ENCODE assay signal across 23 cellular contexts in genomic region chr11:69262918-69263735, GRCh38. TPM values are rescaled to one million over a fixed set of nuclear protein-coding genes. Genes with fewer than 3 reads are reported as not detected.
DNase-seq lines count a peak whose midpoint lies in the region; ATAC-seq, FAIRE-seq and TF ChIP-seq lines count a peak whose summit lies in the region.
"Had no signal": no experiment of that assay in that cellular context is flagged by ENCODE, and none has a peak within 500 bp of the region (broad histone marks: within the 10 kb centered on the region; RNA-seq: fewer than 3 reads in every experiment).

No MANE protein-coding gene starts in this region.

- no peak for TF ChIP-seq EP300 in K562 (IDR thresholded peaks at IDR 0.05; ENCODE audit: low read length)

- BruUV-seq in K562 (replicated peaks; lab: Mats Ljungman, UMichigan), result no TSS peak

- no peak for TF ChIP-seq POLR2A in K562 (conservative IDR thresholded peaks at IDR 0.05)

- CTCF ChIA-PET in K562 (lab: Yijun Ruan, JAX; ENCODE audit: low intra/inter-chr PET ratio), result no interaction called here

- DNase-seq in cardiac muscle cell (ENCODE audit: low read depth in 1 of 2, low spot score in 1 of 2) (no peak), right cardiac atrium (no peak), K562 (ENCODE audit: extremely low read depth in 1 of 4, low spot score in 3 of 4) (no peak), kidney tubule cell (ENCODE audit: low spot score) (peak; percentile 29), urothelium cell line (ENCODE audit: low spot score) (no peak)
- no peak for DNase-seq in stimulated activated CD4-positive, alpha-beta T cell treated with anti-CD3 and anti-CD28 coated beads, Interleukin-2, amount 100 ng/mL, for 24 hours
- no peak for DNase-seq in stimulated activated CD4-positive, alpha-beta T cell treated with anti-CD3 and anti-CD28 coated beads, Interleukin-4, amount 100 ng/mL, for 4 hours
- DNase-seq: AML-193; CD4-positive, alpha-beta T cell; DMS53; KG1; MG63; NCI-H1105 treated with DMSO at 0.1 percent for 48 hours; NCI-H146; NCI-H1930; NCI-H69; RPMI8226; SHP77 had no signal

- TF ChIP-seq CTCF in cardiac muscle cell (IDR thresholded peaks at IDR 0.05; ENCODE audit: low read depth, low read length), result no peak
- no peak for TF ChIP-seq CTCF in K562 (IDR thresholded peaks at IDR 0.05 in 2 of 3, conservative IDR thresholded peaks at IDR 0.05 in 1 of 3; ENCODE audit: insufficient read depth in 2 of 3, low read depth in 1 of 3, low read length in 3 of 3)

- ATAC-seq in right cardiac atrium (no peak), K562 (no peak)
- ATAC-seq: A549 had no signal

- intact Hi-C loops in right cardiac atrium (cut with DNase I) (no loop called here), K562 (cut with micrococcal nuclease) (no loop called here)

- no peaks in the 10 kb centered on the region for H4K20me1 ChIP-seq in K562 (replicated peaks; ENCODE audit: control insufficient read depth, insufficient read depth, low read length)
- H4K20me1 ChIP-seq: BLaER1 treated with 17β-estradiol and CSF1 and Interleukin-3, amounts not matched to agents 10 nM and 100 nM had no signal

- peak overlapping the region; percentile 66 for H3K27ac ChIP-seq in cardiac muscle cell
- H3K27ac ChIP-seq in right cardiac atrium (ENCODE audit: low read length), result no peak overlapping the region
- H3K27ac ChIP-seq in K562 (ENCODE audit: extremely low read depth, low read depth, low read length), result no peak overlapping the region
- H3K27ac ChIP-seq: A549; BLaER1 treated with 17β-estradiol and CSF1 and Interleukin-3, amounts not matched to agents 10 nM and 100 nM had no signal

- no peak for TF ChIP-seq RAD21 in K562 (CRISPR knock-in tag; conservative IDR thresholded peaks at IDR 0.05 in 1 of 2, IDR thresholded peaks at IDR 0.05 in 1 of 2)

- H3K9me3 ChIP-seq in cardiac muscle cell (ENCODE audit: low read depth) (no peaks in the 10 kb centered on the region), right cardiac atrium (ENCODE audit: control insufficient read depth, low read length) (no peaks in the 10 kb centered on the region), K562 (replicated peaks; ENCODE audit: control insufficient read depth, insufficient read depth, low read depth, low read length) (no peaks in the 10 kb centered on the region)
- H3K9me3 ChIP-seq: A549; BLaER1 treated with 17β-estradiol and CSF1 and Interleukin-3, amounts not matched to agents 10 nM and 100 nM; MG63 had no signal

- H3K4me1 ChIP-seq in cardiac muscle cell (ENCODE audit: low read depth) (peaks cover 10% of the 10 kb centered on the region), right cardiac atrium (ENCODE audit: control insufficient read depth, insufficient read depth, low read length) (peaks cover 9% of the 10 kb centered on the region), K562 (replicated peaks in 1 of 2; ENCODE audit: control insufficient read depth in 2 of 2, insufficient read depth in 2 of 2, low read length in 2 of 2) (peaks cover 0 to 3% of the 10 kb centered on the region in 2 experiments; a peak in 2 of 5 replicates)
- H3K4me1 ChIP-seq: A549 had no signal

- no peak for FAIRE-seq in K562 (lab: Jason Lieb, UNC)
- peak; percentile 5 for FAIRE-seq in urothelium cell line (lab: Jason Lieb, UNC)
- FAIRE-seq: A549, GM18507, H54 had no signal

- no peak overlapping the region for H3K4me2 ChIP-seq in K562 (ENCODE audit: insufficient read depth, low read length)
- H3K4me2 ChIP-seq: A549 had no signal

- no peaks in the 10 kb centered on the region for H3K27me3 ChIP-seq in cardiac muscle cell
- H3K27me3 ChIP-seq in right cardiac atrium (ENCODE audit: control insufficient read depth, insufficient read depth), result no peaks in the 10 kb centered on the region
- peaks cover 8 to 39% of the 10 kb centered on the region in 2 experiments; a peak in 4 of 5 replicates for H3K27me3 ChIP-seq in K562 (ENCODE audit: control insufficient read depth in 2 of 2, insufficient read depth in 2 of 2, low read length in 2 of 2)
- H3K27me3 ChIP-seq: BLaER1 treated with 17β-estradiol and CSF1 and Interleukin-3, amounts not matched to agents 10 nM and 100 nM; MG63 had no signal

- in situ Hi-C loops in K562 (cut with MboI), result no loop called here

- no peaks in the 10 kb centered on the region for H3K79me2 ChIP-seq in K562 (ENCODE audit: control insufficient read depth, insufficient read depth, low read length)

- no peaks in the 10 kb centered on the region for H3K36me3 ChIP-seq in cardiac muscle cell
- H3K36me3 ChIP-seq in K562 (ENCODE audit: control insufficient read depth, insufficient read depth, low read length), result no peaks in the 10 kb centered on the region
- H3K36me3 ChIP-seq: BLaER1 treated with 17β-estradiol and CSF1 and Interleukin-3, amounts not matched to agents 10 nM and 100 nM; MG63 had no signal

- H3K9me1 ChIP-seq in K562 (ENCODE audit: control insufficient read depth, insufficient read depth, low read length), result no peaks in the 10 kb centered on the region

- H3K4me3 ChIP-seq in cardiac muscle cell, result no peak overlapping the region
- H3K4me3 ChIP-seq in right cardiac atrium (ENCODE audit: low read length), result no peak overlapping the region
- H3K4me3 ChIP-seq in K562, result no peak overlapping the region
- H3K4me3 ChIP-seq: A549; BLaER1 treated with 17β-estradiol and CSF1 and Interleukin-3, amounts not matched to agents 10 nM and 100 nM; MG63 had no signal

- POLR2A ChIA-PET in K562 (lab: Yijun Ruan, JAX), result interaction anchor here (0.7 kb wide), 1 partner anchor 21 kb away, joined by 3 read pairs; no protein-coding TSS in a partner anchor

- H3K9ac ChIP-seq in K562 (ENCODE audit: insufficient read depth in 1 of 2, low read depth in 2 of 2, low read length in 2 of 2), result no peak overlapping the region
- H3K9ac ChIP-seq: BLaER1 treated with 17β-estradiol and CSF1 and Interleukin-3, amounts not matched to agents 10 nM and 100 nM had no signal

- H2AFZ ChIP-seq in K562 (ENCODE audit: low read depth, low read length), result no peak overlapping the region

- 73% methylated on average over 7 of the region's 8 CpGs for WGBS in right cardiac atrium
- WGBS in K562 (ENCODE audit: insufficient coverage, low coverage, missing lambda C conversion rate), result 0% methylated on average over 4 of the region's 8 CpGs

TF ChIP-seq in K562, 482 proteins besides CTCF, POLR2A, EP300 and RAD21 (continues in another document):
- TF ChIP-seq, protein P1, sequence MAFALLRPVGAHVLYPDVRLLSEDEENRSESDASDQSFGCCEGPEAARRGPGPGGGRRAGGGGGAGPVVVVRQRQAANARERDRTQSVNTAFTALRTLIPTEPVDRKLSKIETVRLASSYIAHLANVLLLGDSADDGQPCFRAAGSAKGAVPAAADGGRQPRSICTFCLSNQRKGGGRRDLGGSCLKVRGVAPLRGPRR (CRISPR knock-in tag; IDR thresholded peaks at IDR 0.05), result no peak
- no peak for TF ChIP-seq CEBPB (tag; IDR thresholded peaks at IDR 0.05)

RNA-seq across cellular contexts. Expression of gene MYEOV, which starts 30.8 kb away (rescaled TPM):
- 0.51 TPM in 1 of 2 replicates, not detected in the other for total RNA-seq in cardiac muscle cell
- not detected in 2 replicates for polyA plus RNA-seq in cardiac muscle cell
- total RNA-seq in right cardiac atrium, result under 1 TPM in 1 of 4 donors, not detected in 3; 0.11 TPM
- not detected for polyA plus RNA-seq in right cardiac atrium
- total RNA-seq in K562 (2011; cell fraction: chromatin; rRNA removed; ENCODE audit: low replicate concordance), result 153 and 334 TPM in 2 replicates
- total RNA-seq in K562 (2011; cell fraction: nucleolus; rRNA removed), result 281 and 292 TPM in 2 replicates
- total RNA-seq in K562 (2011; cell fraction: nucleoplasm; rRNA removed), result 180 and 211 TPM in 2 replicates
- total RNA-seq in K562 (2014; rRNA removed), result 29.5 and 33.6 TPM in 2 replicates
- total RNA-seq in K562 (2014; rRNA removed; fragmentation: Illumina TruSeq; extraction: Trizol), result 29.7 and 32.2 TPM in 2 replicates
- 26.1 and 28.1 TPM in 2 replicates for total RNA-seq in K562 (2015; rRNA removed; fragmentation: Illumina TruSeq; extraction: Trizol)
- 77.7 and 92.3 TPM in 2 replicates for total RNA-seq in K562 (2021)
- 133 TPM in 2 replicates for polyA plus RNA-seq in K562 (2011; rRNA removed)
- polyA plus RNA-seq in K562 (2011; cell fraction: cytosol; rRNA removed), result 96.6 and 154 TPM in 2 replicates
- 301 and 457 TPM in 2 replicates for polyA plus RNA-seq in K562 (2011; cell fraction: nucleus; rRNA removed)
- polyA plus RNA-seq in K562 (2012), result 69.0 and 89.1 TPM in 2 replicates
- polyA plus RNA-seq in K562 (2014; fragmentation: Illumina TruSeq; extraction: Trizol), result 68.2 and 86.9 TPM in 2 replicates
- 10 to 100 TPM; 10.2 to 11.5 TPM for polyA plus RNA-seq in K562 (2014; fragmentation: Nextera tagmentation; extraction: Ambion mirVana)
- polyA plus RNA-seq in K562 (2014; rRNA removed), result 80.9 and 87.6 TPM in 2 replicates
- 48.1 and 73.1 TPM in 2 replicates for polyA minus RNA-seq in K562 (2011; rRNA and poly(A)+ RNA removed)
- 38.3 and 45.9 TPM in 2 replicates for polyA minus RNA-seq in K562 (2011; cell fraction: cytosol; rRNA and poly(A)+ RNA removed)
- polyA minus RNA-seq in K562 (2011; cell fraction: nucleus; rRNA and poly(A)+ RNA removed), result 87.9 and 158 TPM in 2 replicates
- total RNA-seq: CD4-positive, alpha-beta T cell; SK-MEL-5 had no signal

Comparison
In these comparisons a context has a peak if more than half of its experiments do, and no peak if none do; other contexts are left out.
1. RNA of gene MYEOV, which starts 30.8 kb away (total RNA-seq): 26.1 to 334 TPM in K562; 0.51 TPM in cardiac muscle cell and 0.11 TPM in right cardiac atrium; every median in the first group is over 10 times any median in the second.